Comparison of ENCODE assay signal across 15 cellular contexts in the genomic region with DNA sequence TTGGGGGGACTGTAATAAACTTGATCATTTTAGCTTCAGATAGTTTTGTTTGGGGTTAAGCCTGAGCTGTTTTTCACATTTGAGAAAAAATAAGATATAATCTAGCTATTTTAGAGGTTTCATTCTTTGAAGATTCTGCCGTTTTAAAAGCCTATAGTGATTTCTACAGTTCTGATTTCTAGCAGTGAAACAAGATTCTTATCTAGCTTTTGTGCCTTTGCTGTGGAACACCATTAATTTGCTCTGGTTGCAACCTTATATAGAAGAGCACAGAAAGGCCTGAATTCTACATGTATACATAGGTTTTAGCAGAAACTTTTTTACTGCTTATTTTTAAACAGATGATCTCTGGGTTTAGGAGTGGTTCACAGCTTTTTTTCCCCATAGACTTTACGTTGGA. TPM values are rescaled to one million over a fixed set of nuclear protein-coding genes. Genes with fewer than 3 reads are reported as not detected.
A peak's percentile ranks its signal among the peaks of the same experiment; 100 is the strongest.
DNase-seq lines count a peak whose midpoint lies in the region; ATAC-seq, FAIRE-seq and TF ChIP-seq lines count a peak whose summit lies in the region.
"Had no signal": no experiment of that assay in that cellular context is flagged by ENCODE, and none has a peak within 500 bp of the region (broad histone marks: within the 10 kb centered on the region; RNA-seq: fewer than 3 reads in every experiment).

No MANE protein-coding gene starts in this region.

- no peak overlapping the region for H3K9ac ChIP-seq in kidney (ENCODE audit: low read length in 2 of 2)

- H3K27me3 Mint-ChIP-seq in activated T-cell treated with anti-CD3 and anti-CD28 coated beads, Interleukin-2, amount 50 U/mL, for 72 hours (ENCODE audit: low read depth) = no peaks in the 10 kb centered on the region
- no peaks in the 10 kb centered on the region for H3K27me3 Mint-ChIP-seq in activated T-helper 2 cell treated with anti-CD3 and anti-CD28 coated beads, Interferon-gamma antibody, Interleukin-2, Interleukin-4, amounts not matched to agents 10 μg/mL and 5 μg/mL and 100 μg/mL, durations not matched to agents 14 hours and 24 hours and 36 hours (ENCODE audit: low read depth)

- no peak for DNase-seq in activated T-cell treated with anti-CD3 and anti-CD28 coated beads, Interleukin-2, amount 50 U/mL, for 72 hours
- DNase-seq in activated T-cell treated with anti-CD3 and anti-CD28 coated beads, Interleukin-2, amount 50 U/mL, for 48 hours = no peak
- DNase-seq in activated T-helper 2 cell treated with anti-CD3 and anti-CD28 coated beads, Interferon-gamma antibody, Interleukin-2, Interleukin-4, amounts not matched to agents 10 μg/mL and 5 μg/mL and 100 μg/mL, durations not matched to agents 14 hours and 24 hours and 36 hours (ENCODE audit: low spot score) = no peak
- DNase-seq in kidney = no peak
- no peak for DNase-seq in uterus
- DNase-seq in cortex of kidney (lab: John Stamatoyannopoulos, UW) = no peak
- DNase-seq in HTR-8/SVneo (ENCODE audit: insufficient read length, low spot score) = no peak
- no peak for DNase-seq in activated effector memory CD4-positive, alpha-beta T cell treated with anti-CD3 and anti-CD28 coated beads, Interleukin-2, amount 50 U/mL, for 16 hours
- DNase-seq: central memory CD4-positive, alpha-beta T cell; EL; NCI-H1417; NCI-H2227 treated with DMSO at 0.1 percent for 48 hours; trophoblast cell had no signal

- peak overlapping the region in 1 of 2 donors; percentile 49 for H3K27ac ChIP-seq in kidney (ENCODE audit: low read depth in 2 of 2, low read length in 2 of 2)
- H3K27ac ChIP-seq in uterus = peak overlapping the region; percentile 73 to 89
- H3K27ac ChIP-seq: neutrophil had no signal

- intact Hi-C loops in activated T-helper 2 cell treated with anti-CD3 and anti-CD28 coated beads, Interferon-gamma antibody, Interleukin-2, Interleukin-4, amounts not matched to agents 10 μg/mL and 5 μg/mL and 100 μg/mL, durations not matched to agents 14 hours and 24 hours and 36 hours (cut with micrococcal nuclease) = loop anchor here (5.0 kb wide), 1 partner anchor 37 kb away; no protein-coding TSS in a partner anchor
- intact Hi-C loops in kidney (cut with DNase I) (no loop called here), uterus (cut with DNase I; ENCODE audit: low total_unique reads) (no loop called here)

- H3K36me3 ChIP-seq in kidney (ENCODE audit: control insufficient read depth in 1 of 2, insufficient read depth in 2 of 2, low read length in 2 of 2) = no peaks in the 10 kb centered on the region
- H3K36me3 ChIP-seq in uterus = no peaks in the 10 kb centered on the region
- H3K36me3 ChIP-seq: neutrophil had no signal

- TF ChIP-seq POLR2A in uterus (IDR thresholded peaks at IDR 0.05) = no peak

- peaks cover 0 to 1% of the 10 kb centered on the region in 2 donors for H3K36me3 Mint-ChIP-seq in activated T-cell treated with anti-CD3 and anti-CD28 coated beads, Interleukin-2, amount 50 U/mL, for 72 hours (ENCODE audit: insufficient read depth in 2 of 2)
- peaks cover 7% of the 10 kb centered on the region for H3K36me3 Mint-ChIP-seq in activated T-helper 2 cell treated with anti-CD3 and anti-CD28 coated beads, Interferon-gamma antibody, Interleukin-2, Interleukin-4, amounts not matched to agents 10 μg/mL and 5 μg/mL and 100 μg/mL, durations not matched to agents 14 hours and 24 hours and 36 hours (ENCODE audit: low read depth)

- H3K4me1 ChIP-seq in kidney (ENCODE audit: control insufficient read depth in 1 of 2, insufficient read depth in 1 of 2, low read depth in 1 of 2, low read length in 2 of 2) (peaks cover 0 to 2% of the 10 kb centered on the region in 2 donors), uterus (peaks cover 0 to 10% of the 10 kb centered on the region in 2 donors)

- no peaks in the 10 kb centered on the region for H3K9me3 Mint-ChIP-seq in activated T-cell treated with anti-CD3 and anti-CD28 coated beads, Interleukin-2, amount 50 U/mL, for 72 hours
- H3K9me3 Mint-ChIP-seq in activated T-helper 2 cell treated with anti-CD3 and anti-CD28 coated beads, Interferon-gamma antibody, Interleukin-2, Interleukin-4, amounts not matched to agents 10 μg/mL and 5 μg/mL and 100 μg/mL, durations not matched to agents 14 hours and 24 hours and 36 hours = no peaks in the 10 kb centered on the region

- ATAC-seq in activated T-cell treated with anti-CD3 and anti-CD28 coated beads, Interleukin-2, amount 50 U/mL, for 72 hours (replicated peaks in 1 of 2) = peak; percentile 23 to 31

- peaks cover 21% of the 10 kb centered on the region for H3K4me1 Mint-ChIP-seq in activated T-cell treated with anti-CD3 and anti-CD28 coated beads, Interleukin-2, amount 50 U/mL, for 72 hours (ENCODE audit: low read depth)
- peaks cover 47% of the 10 kb centered on the region for H3K4me1 Mint-ChIP-seq in activated T-helper 2 cell treated with anti-CD3 and anti-CD28 coated beads, Interferon-gamma antibody, Interleukin-2, Interleukin-4, amounts not matched to agents 10 μg/mL and 5 μg/mL and 100 μg/mL, durations not matched to agents 14 hours and 24 hours and 36 hours (ENCODE audit: low read depth)

- H3K4me3 Mint-ChIP-seq in activated T-cell treated with anti-CD3 and anti-CD28 coated beads, Interleukin-2, amount 50 U/mL, for 72 hours = peak overlapping the region; percentile 3 to 58
- peak overlapping the region; percentile 66 for H3K4me3 Mint-ChIP-seq in activated T-helper 2 cell treated with anti-CD3 and anti-CD28 coated beads, Interferon-gamma antibody, Interleukin-2, Interleukin-4, amounts not matched to agents 10 μg/mL and 5 μg/mL and 100 μg/mL, durations not matched to agents 14 hours and 24 hours and 36 hours (ENCODE audit: low read depth)

- H3K27me3 ChIP-seq in uterus = no peaks in the 10 kb centered on the region
- H3K27me3 ChIP-seq: neutrophil had no signal

- H3K27ac Mint-ChIP-seq in activated T-cell treated with anti-CD3 and anti-CD28 coated beads, Interleukin-2, amount 50 U/mL, for 72 hours = peak overlapping the region; percentile 8
- peak overlapping the region; percentile 77 for H3K27ac Mint-ChIP-seq in activated T-helper 2 cell treated with anti-CD3 and anti-CD28 coated beads, Interferon-gamma antibody, Interleukin-2, Interleukin-4, amounts not matched to agents 10 μg/mL and 5 μg/mL and 100 μg/mL, durations not matched to agents 14 hours and 24 hours and 36 hours

- H3K4me3 ChIP-seq in kidney (ENCODE audit: low read length in 2 of 2) = peak overlapping the region; percentile 19 to 39
- peak overlapping the region in 1 of 2 donors; percentile 28 for H3K4me3 ChIP-seq in uterus

- H3K9me3 ChIP-seq in kidney (ENCODE audit: control insufficient read depth in 1 of 2, low read length in 2 of 2) (no peaks in the 10 kb centered on the region), uterus (no peaks in the 10 kb centered on the region)
- H3K9me3 ChIP-seq: neutrophil had no signal

- FAIRE-seq in kidney (lab: Jason Lieb, UNC) (no peak), HTR-8/SVneo (lab: Jason Lieb, UNC) (no peak)
- FAIRE-seq: frontal cortex had no signal

- no peak for TF ChIP-seq CTCF in kidney (IDR thresholded peaks at IDR 0.05; ENCODE audit: borderline replicate concordance, extremely low read depth, insufficient read depth)
- no peak for TF ChIP-seq CTCF in uterus (IDR thresholded peaks at IDR 0.05)

RNA-seq across cellular contexts. Expression of a gene that starts 0.4 kb away (rescaled TPM):
- total RNA-seq in activated T-cell treated with anti-CD3 and anti-CD28 coated beads, Interleukin-2, amount 50 U/mL, for 72 hours = not detected
- not detected in 2 replicates for total RNA-seq in activated T-helper 2 cell treated with anti-CD3 and anti-CD28 coated beads, Interferon-gamma antibody, Interleukin-2, Interleukin-4, amounts not matched to agents 10 μg/mL and 5 μg/mL and 100 μg/mL, durations not matched to agents 14 hours and 24 hours and 36 hours
- total RNA-seq in kidney = 3.0 TPM
- polyA plus RNA-seq in kidney (ENCODE audit: insufficient read depth, low read depth, low replicate concordance) = 2.0 TPM
- 1 to 10 TPM; 2.9 to 8.6 (median 4.0) TPM for total RNA-seq in uterus
